In genomic region chr6:158031191-158031444, GRCh38 we compare ENCODE assay signal across 7 cellular contexts. TPM values are rescaled to one million over a fixed set of nuclear protein-coding genes. Genes with fewer than 3 reads are reported as not detected.
DNase-seq lines count a peak whose midpoint lies in the region; ATAC-seq and TF ChIP-seq lines count a peak whose summit lies in the region.

No MANE protein-coding gene starts in this region.

- H3K9me3 Mint-ChIP-seq in Calu3 (ENCODE audit: low read depth, unreplicated experiment): no peaks in the 10 kb centered on the region
- H3K9me3 Mint-ChIP-seq in effector memory CD8-positive, alpha-beta T cell: peaks cover 0 to 2% of the 10 kb centered on the region in 2 donors

- H3K4me3 ChIP-seq in Panc1 (ENCODE audit: low read depth in 2 of 2, low read length in 2 of 2): no peak overlapping the region
- no peak overlapping the region for H3K4me3 ChIP-seq in gastrocnemius medialis

- peak overlapping the region; percentile 59 for H3K27ac Mint-ChIP-seq in Calu3 (ENCODE audit: unreplicated experiment)
- peak overlapping the region; percentile 87 to 96 for H3K27ac Mint-ChIP-seq in effector memory CD8-positive, alpha-beta T cell

- 0 out of 2 replicates have a peak, but pooled peaks cover 3% of the 10 kb centered on the region for H3K36me3 ChIP-seq in Panc1 (ENCODE audit: control insufficient read depth, insufficient read depth, low read length)
- no peaks in the 10 kb centered on the region for H3K36me3 ChIP-seq in gastrocnemius medialis

- ATAC-seq in Panc1 (no peak), gastrocnemius medialis (no peak), HG02678 (IDR thresholded peaks at IDR 0.05; ENCODE audit: unreplicated experiment) (no peak), GM18861 (IDR thresholded peaks at IDR 0.05; ENCODE audit: unreplicated experiment) (no peak)
- no peak for ATAC-seq in effector memory CD8-positive, alpha-beta T cell (replicated peaks)

- CTCF ChIA-PET in Calu3 (lab: Charles Lee) (interaction anchor here (0.6 kb wide), 1 partner anchor 315 kb away, joined by 4 read pairs; no protein-coding TSS in a partner anchor), Panc1 (lab: Charles Lee) (interaction anchor here (0.6 kb wide), 1 partner anchor 342 kb away, joined by 4 read pairs; no protein-coding TSS in a partner anchor)

- peaks cover 58% of the 10 kb centered on the region for H3K4me1 ChIP-seq in Panc1 (ENCODE audit: control insufficient read depth, insufficient read depth, low read length)
- peaks cover 4 to 13% of the 10 kb centered on the region in 2 donors for H3K4me1 ChIP-seq in gastrocnemius medialis

- H3K4me1 Mint-ChIP-seq in Calu3 (ENCODE audit: low read depth, unreplicated experiment): peaks cover 68% of the 10 kb centered on the region
- peaks cover 33 to 40% of the 10 kb centered on the region in 2 donors for H3K4me1 Mint-ChIP-seq in effector memory CD8-positive, alpha-beta T cell (ENCODE audit: low read depth in 2 of 2)

- H3K27me3 ChIP-seq in Panc1 (ENCODE audit: control insufficient read depth, insufficient read depth, low read length): no peaks in the 10 kb centered on the region
- H3K27me3 ChIP-seq in gastrocnemius medialis: no peaks in the 10 kb centered on the region

- H3K27ac ChIP-seq in Panc1 (ENCODE audit: low read length) (peak overlapping the region; percentile 83), gastrocnemius medialis (peak overlapping the region in 3 of 4 donors; percentile 6 to 47 (median 31))

- H3K27me3 Mint-ChIP-seq in Calu3 (ENCODE audit: unreplicated experiment): no peaks in the 10 kb centered on the region
- no peaks in the 10 kb centered on the region for H3K27me3 Mint-ChIP-seq in effector memory CD8-positive, alpha-beta T cell

- intact Hi-C loops in Calu3 (cut with micrococcal nuclease; ENCODE audit: unreplicated experiment): no loop called here
- intact Hi-C loops in Panc1 (cut with micrococcal nuclease; ENCODE audit: unreplicated experiment): no loop called here
- intact Hi-C loops in gastrocnemius medialis (cut with DNase I; ENCODE audit: low total_unique reads): no loop called here

- TF ChIP-seq CTCF in Calu3 (IDR thresholded peaks at IDR 0.05; ENCODE audit: unreplicated experiment) (no peak), Panc1 (IDR thresholded peaks at IDR 0.05) (no peak), gastrocnemius medialis (IDR thresholded peaks at IDR 0.05 in 4 of 5, conservative IDR thresholded peaks at IDR 0.05 in 1 of 5) (no peak)

- H3K36me3 Mint-ChIP-seq in Calu3 (ENCODE audit: insufficient read depth, unreplicated experiment): peaks cover 43% of the 10 kb centered on the region
- peaks cover 27% of the 10 kb centered on the region for H3K36me3 Mint-ChIP-seq in effector memory CD8-positive, alpha-beta T cell (ENCODE audit: insufficient read depth)

- POLR2A ChIA-PET in Panc1 (lab: Charles Lee): no interaction called here

- BruUV-seq in Calu3 (replicated peaks; lab: Mats Ljungman, UMichigan) (no TSS peak), Panc1 (replicated peaks; lab: Mats Ljungman, UMichigan) (no TSS peak)

- H3K4me3 Mint-ChIP-seq in Calu3 (ENCODE audit: low read depth, unreplicated experiment): peak overlapping the region; percentile 41
- peak overlapping the region; percentile 54 to 64 for H3K4me3 Mint-ChIP-seq in effector memory CD8-positive, alpha-beta T cell

- no peak for DNase-seq in Calu3
- no peak for DNase-seq in Panc1 (ENCODE audit: low read depth, low spot score)
- no peak for DNase-seq in effector memory CD8-positive, alpha-beta T cell
- DNase-seq in gastrocnemius medialis: no peak
- no peak for DNase-seq in midbrain (lab: John Stamatoyannopoulos, UW)

- H3K9me3 ChIP-seq in Panc1 (ENCODE audit: control insufficient read depth, insufficient read depth, low read depth, low read length) (no peaks in the 10 kb centered on the region), gastrocnemius medialis (no peaks in the 10 kb centered on the region)

- in situ Hi-C loops in Panc1 (cut with HindIII; ENCODE audit: low pct_unique_long_range_greater_than_20kb, low sequenced_read_pairs) (loop anchor here (5.0 kb wide), 1 partner anchor 59 kb away; no protein-coding TSS in a partner anchor), gastrocnemius medialis (cut with MboI; ENCODE audit: low sequenced_read_pairs in 4 of 4) (no loop called here)

- no peak for TF ChIP-seq POLR2A in gastrocnemius medialis (IDR thresholded peaks at IDR 0.05)

RNA-seq across cellular contexts. Expression of gene SYNJ2, which starts 49.5 kb away (rescaled TPM):
- 26.8 and 29.1 TPM in 2 replicates for total RNA-seq in Calu3 (2022)
- 70.0 TPM for total RNA-seq in Panc1 (2021; ENCODE audit: unreplicated experiment)
- polyA plus RNA-seq in Panc1 (2012; ENCODE audit: insufficient read length): 38.7 TPM
- 10 to 100 TPM in 1 of 4 donors, 1 to 10 TPM in 3; 3.9 to 17.0 (median 7.0) TPM for total RNA-seq in gastrocnemius medialis
